24 cellular contexts compared by ENCODE assay signal in the genomic region with DNA sequence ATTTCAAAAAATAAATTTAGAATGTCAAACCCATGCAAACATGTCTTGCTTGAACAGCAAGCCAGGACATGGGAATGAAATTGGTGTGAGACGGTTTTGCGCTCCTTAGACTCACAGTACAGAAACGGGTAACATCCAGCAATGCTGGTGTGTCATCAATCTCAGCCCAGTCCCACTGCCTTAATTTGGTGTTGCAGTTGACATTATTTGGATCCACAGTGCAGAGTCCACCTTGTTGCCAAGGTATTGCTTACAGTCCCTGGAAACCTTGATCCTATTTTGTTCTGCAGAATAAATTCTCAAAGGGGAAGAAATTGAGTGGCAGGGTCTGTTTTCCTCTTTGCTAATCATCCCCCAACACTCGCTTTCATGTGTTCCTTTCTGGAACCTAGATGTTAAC.
"Had no signal": no experiment of that assay in that cellular context is flagged by ENCODE, and none has a peak within 500 bp of the region (broad histone marks: within the 10 kb centered on the region; RNA-seq: fewer than 3 reads in every experiment).

No MANE protein-coding gene starts in this region.

- H3K9me3 ChIP-seq: left lung, ovary, sigmoid colon, spleen, tibial nerve, upper lobe of left lung, vagina had no signal

- H3K27me3 ChIP-seq: left lung, neural progenitor cell, ovary, sigmoid colon, spleen, tibial nerve, upper lobe of left lung, vagina had no signal

- ATAC-seq: left cardiac atrium; left lung; natural killer cell; right cardiac atrium; stimulated activated effector memory CD8-positive, alpha-beta T cell treated with anti-CD3 and anti-CD28 coated beads, Interleukin-12 subunit alpha, Interleukin-12 subunit beta, amount 100 ng/mL, for 72 hours; stimulated activated naive CD8-positive, alpha-beta T cell treated with anti-CD3 and anti-CD28 coated beads, Interleukin-15, amount 100 ng/mL, for 72 hours had no signal

- H3K4me3 ChIP-seq: left lung, lung, neural progenitor cell, ovary, sigmoid colon, spleen, tibial nerve, upper lobe of left lung, vagina had no signal

- H3K36me3 ChIP-seq: left lung, neural progenitor cell, ovary, sigmoid colon, spleen, tibial nerve, upper lobe of left lung, vagina had no signal

- H3K4me1 ChIP-seq: left lung, sigmoid colon, spleen, tibial nerve, upper lobe of left lung, vagina had no signal

- H3K27ac ChIP-seq: left lung, neural progenitor cell, ovary, sigmoid colon, spleen, tibial nerve, upper lobe of left lung, vagina had no signal

- DNase-seq: hippocampal formation; kidney glomerular epithelial cell; left cardiac atrium; left lung; mesendoderm; naive B cell; natural killer cell; nephron progenitor cell; ovary; retina; right cardiac atrium; sigmoid colon; small intestine; spleen; stimulated activated CD4-positive, alpha-beta T cell treated with anti-CD3 and anti-CD28 coated beads, Interleukin-4, amount 100 ng/mL, for 24 hours; stimulated activated naive CD4-positive, alpha-beta T cell; stimulated activated naive CD8-positive, alpha-beta T cell treated with anti-CD3 and anti-CD28 coated beads, Interleukin-15, amount 100 ng/mL, for 72 hours; substantia nigra; upper lobe of left lung had no signal
